In the genomic region with DNA sequence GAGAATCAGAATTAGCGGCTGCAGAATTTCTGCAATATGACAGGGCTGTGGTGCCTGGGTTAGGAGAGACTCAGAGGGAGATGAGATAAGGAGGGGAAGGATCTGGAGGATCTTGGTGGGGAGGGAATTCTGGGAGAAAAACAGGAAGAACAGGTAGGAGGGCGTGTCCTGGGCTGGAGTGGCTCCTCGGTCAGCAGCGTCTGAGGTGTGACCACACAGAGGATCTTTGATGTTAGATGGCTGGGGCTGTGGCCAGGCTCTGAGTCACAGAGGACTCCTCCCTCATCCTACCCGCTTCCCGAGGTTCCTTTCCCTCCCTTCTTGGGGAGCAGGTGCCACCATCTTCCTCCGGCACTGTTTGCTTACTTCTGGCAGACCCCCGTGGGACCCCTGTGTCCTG, we compare ENCODE assay signal across 21 cellular contexts. TPM values are rescaled to one million over a fixed set of nuclear protein-coding genes. Genes with fewer than 3 reads are reported as not detected.
DNase-seq lines count a peak whose midpoint lies in the region; ATAC-seq, FAIRE-seq and TF ChIP-seq lines count a peak whose summit lies in the region.
"Had no signal": no experiment of that assay in that cellular context is flagged by ENCODE, and none has a peak within 500 bp of the region (broad histone marks: within the 10 kb centered on the region; RNA-seq: fewer than 3 reads in every experiment).

No MANE protein-coding gene starts in this region.

- H3K36me3 Mint-ChIP-seq in H9 (ENCODE audit: insufficient read depth in 1 of 3, low read depth in 3 of 3), result no peaks in the 10 kb centered on the region
- H3K36me3 Mint-ChIP-seq: activated naive CD8-positive, alpha-beta T cell treated with anti-CD3 and anti-CD28 coated beads for 36 hours had no signal

- H2BK120ac ChIP-seq in H9 (ENCODE audit: low read depth, low read length, poor library complexity, severe bottlenecking), result no peak overlapping the region

- H4K8ac ChIP-seq in H9 (replicated peaks; ENCODE audit: insufficient read length, low read depth, low read length), result no peak overlapping the region

- no peak overlapping the region for H2AFZ ChIP-seq in H9 (ENCODE audit: low read length)

- no CpG with 5 or more reads among the region's 8 CpGs for WGBS in H9 (ENCODE audit: extremely low coverage, insufficient read length, low lambda C conversion rate)

- H3K9me3 ChIP-seq in H9 (ENCODE audit: control insufficient read depth, low read depth, low read length), result no peaks in the 10 kb centered on the region
- H3K9me3 ChIP-seq: BLaER1, SJSA1 had no signal

- no peak overlapping the region for H3K9ac ChIP-seq in H9 (ENCODE audit: extremely low read depth, insufficient read length, low read length)
- H3K9ac ChIP-seq: BLaER1 had no signal

- no peak overlapping the region for H3K23ac ChIP-seq in H9 (ENCODE audit: insufficient read length, low read depth, low read length)

- H3K4me1 ChIP-seq in H9 (ENCODE audit: insufficient read depth, low read length), result peaks cover 6% of the 10 kb centered on the region; the same call in 1 of the 2 replicates
- H3K4me1 ChIP-seq: BLaER1, SJSA1 had no signal

- ATAC-seq in GM19397 (IDR thresholded peaks at IDR 0.05; ENCODE audit: unreplicated experiment) (no peak), HG03175 (IDR thresholded peaks at IDR 0.05; ENCODE audit: unreplicated experiment) (no peak)

- H3T11ph ChIP-seq in H9 (ENCODE audit: low read length), result no peak overlapping the region

- no peak overlapping the region for H3K56ac ChIP-seq in H9 (ENCODE audit: insufficient read length, low read depth, low read length)

- peak overlapping the region; percentile 67 for H3K18ac ChIP-seq in H9 (ENCODE audit: insufficient read length, low read depth, low read length)

- no peak overlapping the region for H2AK5ac ChIP-seq in H9 (ENCODE audit: insufficient read length, low read length)

- H3K4ac ChIP-seq in H9 (ENCODE audit: low read depth, low read length), result no peak overlapping the region

- FAIRE-seq in GM19239 (lab: Jason Lieb, UNC), result no peak
- FAIRE-seq: GM12891, small intestine had no signal

- H3K4me1 Mint-ChIP-seq in H9, result peaks cover 33 to 55% of the 10 kb centered on the region in 2 experiments
- H3K4me1 Mint-ChIP-seq: activated CD4-positive, alpha-beta T cell treated with anti-CD3 and anti-CD28 coated beads, Interleukin-2, amount 10 ng/mL, durations not matched to agents 7 days and 5 days; activated naive CD8-positive, alpha-beta T cell treated with anti-CD3 and anti-CD28 coated beads for 36 hours had no signal

- no peaks in the 10 kb centered on the region for H3K79me2 ChIP-seq in H9 (ENCODE audit: insufficient read depth, low read length)

- no peaks in the 10 kb centered on the region for H3K79me1 ChIP-seq in H9 (ENCODE audit: insufficient read depth, low read depth, low read length, poor library complexity, severe bottlenecking)

- no peak overlapping the region for H2BK5ac ChIP-seq in H9 (ENCODE audit: insufficient read length, low read length)

- H3K14ac ChIP-seq in H9 (ENCODE audit: insufficient read depth, low read length), result no peak overlapping the region

- H3K4me3 Mint-ChIP-seq in H9, result no peak overlapping the region
- H3K4me3 Mint-ChIP-seq: activated CD4-positive, alpha-beta T cell treated with anti-CD3 and anti-CD28 coated beads, Interleukin-2, amount 10 ng/mL, durations not matched to agents 7 days and 5 days; activated naive CD8-positive, alpha-beta T cell treated with anti-CD3 and anti-CD28 coated beads for 36 hours; stimulated activated naive CD8-positive, alpha-beta T cell treated with anti-CD3 and anti-CD28 coated beads, Interleukin-15, Interleukin-2, amounts not matched to agents 100 ng/mL and 50 ng/mL, for 24 hours had no signal

- H3K4me2 ChIP-seq in H9 (ENCODE audit: insufficient read depth, insufficient read length, low read length), result peak overlapping the region; percentile 37
- H3K4me2 ChIP-seq: BLaER1 had no signal

- DNase-seq in H9 (peak; percentile 90), SW480 (ENCODE audit: low spot score) (peak; percentile 98), iPS-NIHi11 (ENCODE audit: low spot score) (peak; percentile 61), renal cortical epithelial cell (ENCODE audit: low read depth) (peak; percentile 12), GM19239 (ENCODE audit: insufficient read length, low spot score) (no peak), NCI-H446 treated with DMSO at 0.1 percent for 48 hours (lab: John Stamatoyannopoulos, UW) (no peak)
- DNase-seq: activated CD4-positive, alpha-beta T cell treated with anti-CD3 and anti-CD28 coated beads, Interleukin-2, amount 10 ng/mL, durations not matched to agents 7 days and 5 days; activated naive CD8-positive, alpha-beta T cell treated with anti-CD3 and anti-CD28 coated beads for 36 hours; activated T-cell treated with anti-CD3 and anti-CD28 coated beads for 4 hours; NCI-H2107; NK-92 treated with Interleukin-12 subunit alpha and Interleukin-12 subunit beta, amount 100 ng/mL, for 24 hours; small intestine; T1000 had no signal

- no peak overlapping the region for H2BK15ac ChIP-seq in H9 (ENCODE audit: low read depth, low read length)

- H3K27me3 Mint-ChIP-seq in H9 (ENCODE audit: low read depth), result peaks cover 5% of the 10 kb centered on the region

- no peak for TF ChIP-seq CTCF in H9 (conservative IDR thresholded peaks at IDR 0.05)

- H3K23me2 ChIP-seq in H9 (ENCODE audit: insufficient read length, low read depth, low read length, poor library complexity, severe bottlenecking), result no peaks in the 10 kb centered on the region

- H3K27ac Mint-ChIP-seq in H9, result peak overlapping the region in 2 of 3 experiments; percentile 34 to 48; a peak in 3 of 7 replicates
- H3K27ac Mint-ChIP-seq: activated CD4-positive, alpha-beta T cell treated with anti-CD3 and anti-CD28 coated beads, Interleukin-2, amount 10 ng/mL, durations not matched to agents 7 days and 5 days; activated naive CD8-positive, alpha-beta T cell treated with anti-CD3 and anti-CD28 coated beads for 36 hours; stimulated activated naive CD8-positive, alpha-beta T cell treated with anti-CD3 and anti-CD28 coated beads, Interleukin-15, Interleukin-2, amounts not matched to agents 100 ng/mL and 50 ng/mL, for 24 hours had no signal

- H4K5ac ChIP-seq in H9 (ENCODE audit: insufficient read length, low read depth, low read length), result no peak overlapping the region

- H3K9me3 Mint-ChIP-seq in H9, result no peaks in the 10 kb centered on the region
- H3K9me3 Mint-ChIP-seq: activated CD4-positive, alpha-beta T cell treated with anti-CD3 and anti-CD28 coated beads, Interleukin-2, amount 10 ng/mL, durations not matched to agents 7 days and 5 days; activated naive CD8-positive, alpha-beta T cell treated with anti-CD3 and anti-CD28 coated beads for 36 hours; stimulated activated naive CD8-positive, alpha-beta T cell treated with anti-CD3 and anti-CD28 coated beads, Interleukin-15, Interleukin-2, amounts not matched to agents 100 ng/mL and 50 ng/mL, for 24 hours had no signal

- H2BK12ac ChIP-seq in H9 (ENCODE audit: insufficient read length, low read depth, low read length), result no peak overlapping the region

- no peaks in the 10 kb centered on the region for H3K27me3 ChIP-seq in H9 (ENCODE audit: insufficient read depth, low read length)
- H3K27me3 ChIP-seq: BLaER1 had no signal

- H2BK20ac ChIP-seq in H9 (ENCODE audit: low read depth, low read length, poor library complexity, severe bottlenecking), result no peak overlapping the region

- no peak overlapping the region for H3K27ac ChIP-seq in H9 (ENCODE audit: insufficient read length, low read depth, low read length)
- H3K27ac ChIP-seq: BLaER1, SJSA1 had no signal

- H4K20me1 ChIP-seq in H9 (ENCODE audit: control insufficient read depth, insufficient read depth, insufficient read length), result no peaks in the 10 kb centered on the region
- H4K20me1 ChIP-seq: BLaER1 had no signal

- H4K91ac ChIP-seq in H9 (ENCODE audit: insufficient read length, low read depth, low read length), result no peak overlapping the region

RNA-seq across cellular contexts. Expression of gene KLK6, which starts 6.4 kb away (rescaled TPM):
- total RNA-seq in H9 (2021), result 2.6 and 3.4 TPM in 2 replicates
- 1.0 and 16.8 TPM in 2 replicates for total RNA-seq in renal cortical epithelial cell
- total RNA-seq: activated CD4-positive, alpha-beta T cell treated with anti-CD3 and anti-CD28 coated beads, Interleukin-2, amount 10 ng/mL, durations not matched to agents 7 days and 5 days; activated naive CD8-positive, alpha-beta T cell treated with anti-CD3 and anti-CD28 coated beads for 36 hours; fibroblast of villous mesenchyme; osteocyte; SJSA1 had no signal

RNA-seq across cellular contexts. Expression of gene KLK7, which starts 8.0 kb away (rescaled TPM):
- total RNA-seq in H9 (2021) (0.13 and 0.52 TPM in 2 replicates), renal cortical epithelial cell (0.30 and 10.8 TPM in 2 replicates)
- total RNA-seq: activated CD4-positive, alpha-beta T cell treated with anti-CD3 and anti-CD28 coated beads, Interleukin-2, amount 10 ng/mL, durations not matched to agents 7 days and 5 days; activated naive CD8-positive, alpha-beta T cell treated with anti-CD3 and anti-CD28 coated beads for 36 hours; fibroblast of villous mesenchyme; osteocyte; SJSA1 had no signal

RNA-seq across cellular contexts. Expression of gene KLK5, which starts 22.9 kb away (rescaled TPM):
- total RNA-seq in H9 (2021) (not detected in 2 replicates), renal cortical epithelial cell (1.3 and 20.7 TPM in 2 replicates)
- total RNA-seq: activated CD4-positive, alpha-beta T cell treated with anti-CD3 and anti-CD28 coated beads, Interleukin-2, amount 10 ng/mL, durations not matched to agents 7 days and 5 days; activated naive CD8-positive, alpha-beta T cell treated with anti-CD3 and anti-CD28 coated beads for 36 hours; fibroblast of villous mesenchyme; osteocyte; SJSA1 had no signal

RNA-seq across cellular contexts. Expression of gene KLK8, which starts 25.6 kb away (rescaled TPM):
- total RNA-seq in H9 (2021), result 2.7 and 2.9 TPM in 2 replicates
- 5.4 TPM in 1 of 2 replicates, not detected in the other for total RNA-seq in renal cortical epithelial cell
- total RNA-seq: activated CD4-positive, alpha-beta T cell treated with anti-CD3 and anti-CD28 coated beads, Interleukin-2, amount 10 ng/mL, durations not matched to agents 7 days and 5 days; activated naive CD8-positive, alpha-beta T cell treated with anti-CD3 and anti-CD28 coated beads for 36 hours; fibroblast of villous mesenchyme; osteocyte; SJSA1 had no signal

RNA-seq across cellular contexts. Expression of gene KLK10, which starts 43.7 kb away (rescaled TPM):
- total RNA-seq in H9 (2021), result 1.3 and 1.4 TPM in 2 replicates
- 0.60 and 17.4 TPM in 2 replicates for total RNA-seq in renal cortical epithelial cell
- total RNA-seq: activated CD4-positive, alpha-beta T cell treated with anti-CD3 and anti-CD28 coated beads, Interleukin-2, amount 10 ng/mL, durations not matched to agents 7 days and 5 days; activated naive CD8-positive, alpha-beta T cell treated with anti-CD3 and anti-CD28 coated beads for 36 hours; fibroblast of villous mesenchyme; osteocyte; SJSA1 had no signal

Comparison
In these comparisons a context has a peak if more than half of its experiments do, and no peak if none do; other contexts are left out.
1. DNase-seq: peak in H9 (single experiment), SW480 (single experiment), iPS-NIHi11 (single experiment) and renal cortical epithelial cell (single experiment); none in GM19239 (single experiment) and NCI-H446 treated with DMSO at 0.1 percent for 48 hours (single experiment).